9 cellular contexts compared by ENCODE assay signal in the genomic region with DNA sequence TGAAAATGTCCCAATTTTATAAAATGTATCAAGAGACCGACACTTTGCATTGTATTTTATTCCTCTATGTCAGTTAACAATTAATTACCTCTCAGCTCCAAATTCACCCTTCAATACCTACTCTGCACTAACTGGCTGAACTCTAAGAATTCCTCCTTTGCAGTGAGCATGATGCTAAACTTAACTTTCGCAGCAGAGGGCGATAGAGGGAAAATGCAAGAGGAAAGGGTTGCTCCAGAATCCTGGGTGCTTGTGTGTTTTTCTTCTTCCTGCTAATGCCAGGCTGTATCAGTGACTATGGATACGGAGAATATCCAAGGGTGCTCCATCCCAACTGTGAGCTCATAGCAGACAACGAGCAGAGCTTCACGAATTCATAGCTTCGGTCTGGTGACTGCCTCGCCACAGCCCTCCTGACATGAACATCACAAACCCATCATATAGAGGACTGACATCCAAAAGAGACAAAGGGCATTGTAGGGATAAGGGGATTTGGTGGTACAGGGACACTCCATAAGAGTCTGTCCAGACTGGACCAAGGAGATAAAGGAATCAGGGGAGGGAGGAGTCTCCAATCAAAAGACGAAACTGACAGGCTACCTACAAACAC.
DNase-seq lines count a peak whose midpoint lies in the region; ATAC-seq and TF ChIP-seq lines count a peak whose summit lies in the region.
"Had no signal": no experiment of that assay in that cellular context is flagged by ENCODE, and none has a peak within 500 bp of the region (broad histone marks: within the 10 kb centered on the region; RNA-seq: fewer than 3 reads in every experiment).

No MANE protein-coding gene starts in this region.

- peak in 7 of 9 donors; percentile 13 to 53 (median 24) for TF ChIP-seq CTCF in heart right ventricle (IDR thresholded peaks at IDR 0.05)
- peak; percentile 45 for TF ChIP-seq CTCF in astrocyte of the cerebellum (IDR thresholded peaks at IDR 0.05; ENCODE audit: low read depth, low read length, missing control alignments)

- H3K4me3 ChIP-seq in heart right ventricle: no peak overlapping the region
- H3K4me3 ChIP-seq in astrocyte of the cerebellum (ENCODE audit: low read depth, low read length): no peak overlapping the region
- H3K4me3 ChIP-seq: adrenal gland had no signal

- DNase-seq in heart right ventricle: no peak
- DNase-seq in cardiac septum (ENCODE audit: low spot score): no peak
- DNase-seq in NCI-H460 (ENCODE audit: extremely low read depth, low read depth): peak; percentile 59
- DNase-seq in astrocyte of the cerebellum (ENCODE audit: low read depth): no peak
- DNase-seq in lung microvascular endothelial cell (ENCODE audit: low read depth in 2 of 2): peak; percentile 38 to 43
- DNase-seq in DMS153 (lab: John Stamatoyannopoulos, UW): no peak
- DNase-seq in hippocampal formation (lab: John Stamatoyannopoulos, UW): no peak

- in situ Hi-C loops in astrocyte of the cerebellum (cut with HindIII; ENCODE audit: low sequenced_read_pairs): no loop called here

- no peak overlapping the region for H3K27ac ChIP-seq in heart right ventricle
- H3K27ac ChIP-seq: adrenal gland had no signal

- H3K27me3 ChIP-seq in heart right ventricle: no peaks in the 10 kb centered on the region
- H3K27me3 ChIP-seq: adrenal gland had no signal

- peaks cover 0 to 10% (median 0%) of the 10 kb centered on the region in 9 donors for H3K4me1 ChIP-seq in heart right ventricle
- H3K4me1 ChIP-seq: adrenal gland had no signal

- H3K36me3 ChIP-seq in heart right ventricle: no peaks in the 10 kb centered on the region
- H3K36me3 ChIP-seq: adrenal gland had no signal

- WGBS in heart right ventricle, 2 donors: 94 to 95% methylated on average over 9 of the region's 9 CpGs

- ATAC-seq in heart right ventricle (no peak), HG03159 (IDR thresholded peaks at IDR 0.05; ENCODE audit: unreplicated experiment) (no peak)

- no peaks in the 10 kb centered on the region for H3K9me3 ChIP-seq in heart right ventricle
- H3K9me3 ChIP-seq: adrenal gland had no signal

- intact Hi-C loops in heart right ventricle (cut with DNase I) (no loop called here), cardiac septum (cut with DNase I) (no loop called here)

Comparison
In these comparisons a context has a peak if more than half of its experiments do, and no peak if none do; other contexts are left out.
1. DNase-seq: peak in NCI-H460 (single experiment) and lung microvascular endothelial cell (2 of 2); none in heart right ventricle (0 of 2), cardiac septum (single experiment), astrocyte of the cerebellum (single experiment), DMS153 (single experiment) and hippocampal formation (0 of 2).